In genomic region chr11:124143034-124143433, GRCh38 we compare ENCODE assay signal across 33 cellular contexts. TPM values are rescaled to one million over a fixed set of nuclear protein-coding genes. Genes with fewer than 3 reads are reported as not detected.
"Had no signal": no experiment of that assay in that cellular context is flagged by ENCODE, and none has a peak within 500 bp of the region (broad histone marks: within the 10 kb centered on the region; RNA-seq: fewer than 3 reads in every experiment).

No MANE protein-coding gene starts in this region.

- FAIRE-seq: urothelium cell line had no signal

- H3K4me3 ChIP-seq: stomach, suprapubic skin, testis, thoracic aorta, thyroid gland, tibial artery, tibial nerve, transverse colon, upper lobe of left lung, upper lobe of right lung, uterus, vagina had no signal

- H3K36me3 ChIP-seq: uterus had no signal

- H3K4me3 Mint-ChIP-seq: stimulated activated effector memory CD8-positive, alpha-beta T cell treated with anti-CD3 and anti-CD28 coated beads, Interleukin-12 subunit alpha, Interleukin-12 subunit beta, amount 100 ng/mL, for 72 hours; stimulated activated memory B cell treated with anti-CD40 and anti-IgM and Interleukin-4, amounts not matched to agents 10 μg/mL and 1 μg/mL and 100 μg/mL, for 72 hours; stimulated activated naive B cell treated with anti-CD40 and anti-IgM and Interleukin-4, amounts not matched to agents 10 μg/mL and 1 μg/mL and 100 μg/mL, for 72 hours; stimulated activated naive CD8-positive, alpha-beta T cell treated with anti-CD3 and anti-CD28 coated beads, Interleukin-15, amount 100 ng/mL, for 72 hours; stimulated activated naive CD8-positive, alpha-beta T cell treated with anti-CD3 and anti-CD28 coated beads, Interleukin-15, Interleukin-2, amounts not matched to agents 100 ng/mL and 50 ng/mL, for 24 hours; type B pancreatic cell had no signal

- H3K4me1 Mint-ChIP-seq: stimulated activated effector memory CD8-positive, alpha-beta T cell treated with anti-CD3 and anti-CD28 coated beads, Interleukin-12 subunit alpha, Interleukin-12 subunit beta, amount 100 ng/mL, for 72 hours; stimulated activated memory B cell treated with anti-CD40 and anti-IgM and Interleukin-4, amounts not matched to agents 10 μg/mL and 1 μg/mL and 100 μg/mL, for 72 hours; stimulated activated naive B cell treated with anti-CD40 and anti-IgM and Interleukin-4, amounts not matched to agents 10 μg/mL and 1 μg/mL and 100 μg/mL, for 72 hours; stimulated activated naive CD8-positive, alpha-beta T cell treated with anti-CD3 and anti-CD28 coated beads, Interleukin-15, amount 100 ng/mL, for 72 hours had no signal

- H3K4me1 ChIP-seq: stomach, suprapubic skin, testis, thyroid gland, tibial artery, tibial nerve, transverse colon, upper lobe of left lung, upper lobe of right lung, uterus, vagina had no signal

- ATAC-seq: stimulated activated effector memory CD8-positive, alpha-beta T cell treated with anti-CD3 and anti-CD28 coated beads, Interleukin-12 subunit alpha, Interleukin-12 subunit beta, amount 100 ng/mL, for 72 hours; stimulated activated memory B cell treated with anti-CD40 and anti-IgM and Interleukin-4, amounts not matched to agents 10 μg/mL and 1 μg/mL and 100 μg/mL, for 72 hours; stimulated activated naive B cell treated with anti-CD40 and anti-IgM and Interleukin-4, amounts not matched to agents 10 μg/mL and 1 μg/mL and 100 μg/mL, for 72 hours; stimulated activated naive CD8-positive, alpha-beta T cell treated with anti-CD3 and anti-CD28 coated beads, Interleukin-15, amount 100 ng/mL, for 72 hours; stimulated activated naive CD8-positive, alpha-beta T cell treated with anti-CD3 and anti-CD28 coated beads, Interleukin-15, Interleukin-2, amounts not matched to agents 100 U/mL and 50 U/mL, for 24 hours; upper lobe of right lung had no signal

- DNase-seq: stimulated activated CD4-positive, alpha-beta T cell treated with anti-CD3 and anti-CD28 coated beads, Interleukin-2, amount 100 ng/mL, for 48 hours; stimulated activated CD4-positive, alpha-beta T cell treated with anti-CD3 and anti-CD28 coated beads, Interleukin-4, amount 100 ng/mL, for 1 hour; stimulated activated CD4-positive, alpha-beta T cell treated with anti-CD3 and anti-CD28 coated beads, Interleukin-4, amount 100 ng/mL, for 4 hours; stimulated activated CD8-positive, alpha-beta memory T cell treated with anti-CD3 and anti-CD28 coated beads, Interleukin-4, amount 100 ng/mL, for 48 hours; stimulated activated naive B cell treated with anti-CD40 and anti-IgM and Interleukin-4, amounts not matched to agents 10 μg/mL and 1 μg/mL and 100 μg/mL, for 72 hours; stimulated activated naive CD4-positive, alpha-beta T cell; stimulated activated naive CD4-positive, alpha-beta T cell treated with Interleukin-2 at 50 U/mL for 16 hours; stimulated activated naive CD8-positive, alpha-beta T cell treated with anti-CD3 and anti-CD28 coated beads, Interleukin-15, amount 100 ng/mL, for 72 hours; stimulated activated naive CD8-positive, alpha-beta T cell treated with anti-CD3 and anti-CD28 coated beads, Interleukin-15, Interleukin-2, amounts not matched to agents 100 U/mL and 50 U/mL, for 24 hours; stomach; substantia nigra; testis; thyroid gland; tibial artery; transverse colon; trophoblast cell; upper lobe of left lung; upper lobe of right lung; uterus had no signal

- H3K27ac Mint-ChIP-seq: stimulated activated effector memory CD8-positive, alpha-beta T cell treated with anti-CD3 and anti-CD28 coated beads, Interleukin-12 subunit alpha, Interleukin-12 subunit beta, amount 100 ng/mL, for 72 hours; stimulated activated memory B cell treated with anti-CD40 and anti-IgM and Interleukin-4, amounts not matched to agents 10 μg/mL and 1 μg/mL and 100 μg/mL, for 72 hours; stimulated activated naive B cell treated with anti-CD40 and anti-IgM and Interleukin-4, amounts not matched to agents 10 μg/mL and 1 μg/mL and 100 μg/mL, for 72 hours; stimulated activated naive CD8-positive, alpha-beta T cell treated with anti-CD3 and anti-CD28 coated beads, Interleukin-15, amount 100 ng/mL, for 72 hours; stimulated activated naive CD8-positive, alpha-beta T cell treated with anti-CD3 and anti-CD28 coated beads, Interleukin-15, Interleukin-2, amounts not matched to agents 100 ng/mL and 50 ng/mL, for 24 hours; type B pancreatic cell had no signal

- H3K27me3 ChIP-seq: stomach, suprapubic skin, testis, thyroid gland, tibial artery, tibial nerve, transverse colon, upper lobe of left lung, upper lobe of right lung, uterus, vagina had no signal

- H3K9me3 Mint-ChIP-seq: stimulated activated effector memory CD8-positive, alpha-beta T cell treated with anti-CD3 and anti-CD28 coated beads, Interleukin-12 subunit alpha, Interleukin-12 subunit beta, amount 100 ng/mL, for 72 hours had no signal

- H3K27me3 Mint-ChIP-seq: stimulated activated memory B cell treated with anti-CD40 and anti-IgM and Interleukin-4, amounts not matched to agents 10 μg/mL and 1 μg/mL and 100 μg/mL, for 72 hours; stimulated activated naive CD8-positive, alpha-beta T cell treated with anti-CD3 and anti-CD28 coated beads, Interleukin-15, amount 100 ng/mL, for 72 hours; stimulated activated naive CD8-positive, alpha-beta T cell treated with anti-CD3 and anti-CD28 coated beads, Interleukin-15, Interleukin-2, amounts not matched to agents 100 ng/mL and 50 ng/mL, for 24 hours; type B pancreatic cell had no signal

- H3K36me3 Mint-ChIP-seq: stimulated activated effector memory CD8-positive, alpha-beta T cell treated with anti-CD3 and anti-CD28 coated beads, Interleukin-12 subunit alpha, Interleukin-12 subunit beta, amount 100 ng/mL, for 72 hours had no signal

- H3K9me3 ChIP-seq: testis, thyroid gland, tibial artery, upper lobe of left lung, upper lobe of right lung, vagina had no signal

- H3K27ac ChIP-seq: stomach, suprapubic skin, testis, thoracic aorta, thyroid gland, tibial artery, tibial nerve, transverse colon, upper lobe of left lung, upper lobe of right lung, uterus, vagina had no signal

RNA-seq across cellular contexts. Expression of gene OR10D3, which starts 40.1 kb away (rescaled TPM):
- total RNA-seq: stomach, subcutaneous adipose tissue, suprapubic skin, temporal lobe, thoracic aorta, thyroid gland, tibial nerve, transverse colon, upper lobe of left lung, upper lobe of right lung, ureter, urinary bladder, uterus, vagina had no signal
- polyA plus RNA-seq: stomach, thymus, urinary bladder had no signal
